In the genomic region with DNA sequence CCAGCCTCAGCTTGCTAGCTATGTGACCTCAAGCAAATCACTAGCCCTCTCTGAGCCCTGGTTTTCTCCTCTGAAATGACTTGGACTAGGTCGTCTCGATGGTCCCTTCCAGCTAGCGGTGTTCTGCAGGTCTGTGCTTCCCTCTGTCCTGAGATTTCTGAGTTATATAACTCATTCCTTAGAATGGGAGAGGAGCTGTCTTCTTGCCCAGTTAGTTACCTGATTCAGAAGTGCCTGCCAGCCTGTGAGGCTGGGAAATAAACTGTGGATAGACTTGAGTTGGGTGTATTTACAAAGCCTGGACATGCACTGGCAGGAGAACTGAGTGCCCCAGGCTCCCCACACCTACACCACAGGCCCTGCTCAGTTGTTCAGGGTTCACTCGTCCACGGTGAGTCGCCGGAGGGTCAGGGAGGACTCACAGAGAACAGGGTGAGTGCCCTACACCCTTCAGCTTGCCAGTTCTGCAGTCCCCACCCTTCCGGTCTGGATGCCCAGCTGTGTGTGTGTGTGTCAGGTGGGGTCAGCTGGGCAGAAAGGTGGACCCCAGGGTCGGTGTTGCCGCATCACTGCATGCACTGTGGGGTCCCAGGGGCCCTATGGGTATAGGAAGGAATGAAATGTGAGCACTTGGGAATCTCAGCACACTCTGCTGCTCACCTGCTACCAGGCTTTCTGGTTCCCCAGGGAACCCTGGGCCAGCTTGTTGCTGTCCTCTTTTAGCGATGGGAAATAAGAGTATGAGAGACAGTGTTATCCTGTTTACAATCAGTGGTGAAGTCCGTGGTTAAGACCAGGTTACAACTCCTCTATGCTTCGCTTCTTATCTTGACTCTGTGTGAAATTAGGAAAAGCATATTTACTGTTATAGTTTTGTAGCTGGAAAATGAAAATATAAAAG, we compare ENCODE assay signal across 12 cellular contexts.
DNase-seq lines count a peak whose midpoint lies in the region; ATAC-seq, FAIRE-seq and TF ChIP-seq lines count a peak whose summit lies in the region.
"Had no signal": no experiment of that assay in that cellular context is flagged by ENCODE, and none has a peak within 500 bp of the region (broad histone marks: within the 10 kb centered on the region; RNA-seq: fewer than 3 reads in every experiment).

No MANE protein-coding gene starts in this region.

- H3K4me3 ChIP-seq in fibroblast of villous mesenchyme (ENCODE audit: low read depth, low read length), result no peak overlapping the region

- ATAC-seq in HG03432 (IDR thresholded peaks at IDR 0.05; ENCODE audit: unreplicated experiment), result no peak

- TF ChIP-seq POLR2A in GM12892 (IDR thresholded peaks at IDR 0.05; ENCODE audit: low read depth, low read length), result no peak

- DNase-seq in GM12892 (ENCODE audit: insufficient read length), result no peak
- DNase-seq in NCI-H2171 (lab: John Stamatoyannopoulos, UW), result peak; percentile 80
- peak; percentile 23 for DNase-seq in fibroblast of villous mesenchyme (ENCODE audit: low read depth)
- peak; percentile 40 for DNase-seq in retina
- DNase-seq in RCC 7860 (ENCODE audit: low spot score), result no peak
- no peak for DNase-seq in mucosa of gallbladder (ENCODE audit: low spot score)
- DNase-seq in HuH-7 (ENCODE audit: low spot score), result no peak
- DNase-seq: activated CD4-positive, CD25-positive, alpha-beta regulatory T cell treated with anti-CD3 and anti-CD28 coated beads, Interleukin-2, amount 50 U/mL, for 72 hours; activated T-cell treated with anti-CD3 and anti-CD28 coated beads for 4 hours; CD4-positive, alpha-beta T cell; NCI-H2081 treated with DMSO at 0.1 percent for 48 hours had no signal

- TF ChIP-seq CTCF in fibroblast of villous mesenchyme (IDR thresholded peaks at IDR 0.05; ENCODE audit: insufficient read depth, low read depth, low read length), result no peak

- FAIRE-seq in GM12892 (lab: Jason Lieb, UNC) (peak; percentile 77), RCC 7860 (lab: Jason Lieb, UNC) (no peak)

Comparison
In these comparisons a context has a peak if more than half of its experiments do, and no peak if none do; other contexts are left out.
1. DNase-seq: peak in NCI-H2171 (single experiment), fibroblast of villous mesenchyme (single experiment) and retina (single experiment); none in GM12892 (single experiment), RCC 7860 (single experiment), mucosa of gallbladder (single experiment) and HuH-7 (single experiment).